9 cellular contexts compared by ENCODE assay signal in genomic region chr12:24948816-24949722, GRCh38. TPM values are rescaled to one million over a fixed set of nuclear protein-coding genes. Genes with fewer than 3 reads are reported as not detected.
A peak's percentile ranks its signal among the peaks of the same experiment; 100 is the strongest.
DNase-seq lines count a peak whose midpoint lies in the region; ATAC-seq, FAIRE-seq and TF ChIP-seq lines count a peak whose summit lies in the region.
"Had no signal": no experiment of that assay in that cellular context is flagged by ENCODE, and none has a peak within 500 bp of the region (broad histone marks: within the 10 kb centered on the region; RNA-seq: fewer than 3 reads in every experiment).

A gene with protein sequence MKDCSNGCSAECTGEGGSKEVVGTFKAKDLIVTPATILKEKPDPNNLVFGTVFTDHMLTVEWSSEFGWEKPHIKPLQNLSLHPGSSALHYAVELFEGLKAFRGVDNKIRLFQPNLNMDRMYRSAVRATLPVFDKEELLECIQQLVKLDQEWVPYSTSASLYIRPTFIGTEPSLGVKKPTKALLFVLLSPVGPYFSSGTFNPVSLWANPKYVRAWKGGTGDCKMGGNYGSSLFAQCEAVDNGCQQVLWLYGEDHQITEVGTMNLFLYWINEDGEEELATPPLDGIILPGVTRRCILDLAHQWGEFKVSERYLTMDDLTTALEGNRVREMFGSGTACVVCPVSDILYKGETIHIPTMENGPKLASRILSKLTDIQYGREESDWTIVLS (minus strand): TSS chr12:24949101. CDS start chr12:24948932, 169 bp downstream.

- H3K4me3 ChIP-seq in endothelial cell of umbilical vein (replicated peaks in 1 of 3; ENCODE audit: insufficient read depth in 1 of 3, low read depth in 1 of 3, low read length in 3 of 3): peak within 1 kb of the TSS; percentile 58 to 95 (median 78)
- H3K4me3 ChIP-seq in mesodermal cell (ENCODE audit: extremely low read depth, insufficient read depth, low read length, poor library complexity, severe bottlenecking): peak within 1 kb of the TSS; percentile 89

- H3K36me3 Mint-ChIP-seq in stimulated activated memory B cell treated with anti-CD40 and anti-IgM and Interleukin-4, amounts not matched to agents 10 μg/mL and 1 μg/mL and 100 μg/mL, for 72 hours: peaks cover 13% of the 10 kb centered on the region

- CTCF ChIA-PET in endothelial cell of umbilical vein (lab: Charles Lee): interaction anchor here (1.0 to 4.5 kb wide), 4 partner anchors 10 to 99 kb away, joined by 3 to 45 read pairs (median 4); no protein-coding TSS in a partner anchor

- no peaks in the 10 kb centered on the region for H3K27me3 ChIP-seq in endothelial cell of umbilical vein (ENCODE audit: control insufficient read depth in 2 of 2, insufficient read depth in 2 of 2, low read length in 2 of 2)

- peak within 1 kb of the TSS; percentile 99 for H3K4me2 ChIP-seq in endothelial cell of umbilical vein (ENCODE audit: insufficient read depth, low read length)

- dilution Hi-C loops in endothelial cell of umbilical vein (cut with MboI; ENCODE audit: extremely low pct_ligation_motif_present, low sequenced_read_pairs): no loop called here

- intact Hi-C loops in endothelial cell of umbilical vein (cut with micrococcal nuclease): loop anchor here (1.0 kb wide), 2 partner anchors 48 to 54 kb away; no protein-coding TSS in a partner anchor

- H3K36me3 ChIP-seq in endothelial cell of umbilical vein (ENCODE audit: control insufficient read depth in 2 of 2, extremely low read depth in 1 of 2, insufficient read depth in 2 of 2, low read length in 2 of 2): no peaks in the 10 kb centered on the region
- H3K36me3 ChIP-seq in mesodermal cell (ENCODE audit: control insufficient read depth, insufficient read depth, low read length): peaks cover 17% of the 10 kb centered on the region

- H4K20me1 ChIP-seq in endothelial cell of umbilical vein (replicated peaks; ENCODE audit: control insufficient read depth, extremely low read depth, insufficient read depth, low read length): no peaks in the 10 kb centered on the region

- H3K27me3 Mint-ChIP-seq in stimulated activated memory B cell treated with anti-CD40 and anti-IgM and Interleukin-4, amounts not matched to agents 10 μg/mL and 1 μg/mL and 100 μg/mL, for 72 hours: peaks cover 17% of the 10 kb centered on the region

- WGBS in mesodermal cell (ENCODE audit: insufficient coverage in 2 of 2), 2 experiments: 0 to 1% methylated on average over 34 to 40 of the region's 48 CpGs

- H2AFZ ChIP-seq in endothelial cell of umbilical vein (ENCODE audit: low read depth, low read length): peak within 1 kb of the TSS; percentile 75

- FAIRE-seq in endothelial cell of umbilical vein (lab: Jason Lieb, UNC): peak; percentile 54
- FAIRE-seq: colon had no signal

- TF ChIP-seq CTCF in endothelial cell of umbilical vein (IDR thresholded peaks at IDR 0.05; ENCODE audit: extremely low read depth in 1 of 2, insufficient read depth in 1 of 2, low read depth in 1 of 2, low read length in 2 of 2): peak; percentile 17 to 44

- no peaks in the 10 kb centered on the region for H3K9me3 Mint-ChIP-seq in stimulated activated memory B cell treated with anti-CD40 and anti-IgM and Interleukin-4, amounts not matched to agents 10 μg/mL and 1 μg/mL and 100 μg/mL, for 72 hours

- POLR2A ChIA-PET in endothelial cell of umbilical vein (lab: Charles Lee): no interaction called here

- H3K79me2 ChIP-seq in endothelial cell of umbilical vein (ENCODE audit: control insufficient read depth, insufficient read depth, low read length): peaks cover 43% of the 10 kb centered on the region

- BruUV-seq in endothelial cell of umbilical vein (replicated peaks; lab: Mats Ljungman, UMichigan): no TSS peak

- DNase-seq in DMS 273 treated with DMSO at 0.1 percent for 48 hours (lab: John Stamatoyannopoulos, UW) (peak; percentile 58), LHCN-M2 (ENCODE audit: low read depth) (peak; percentile 76), endothelial cell of umbilical vein (ENCODE audit: low read depth, low spot score) (peak; percentile 88)
- peak; percentile 13 to 16 for DNase-seq in activated CD4-positive, alpha-beta T cell treated with anti-CD3 and anti-CD28 coated beads, Interleukin-2, amount 50 U/mL, for 24 hours (ENCODE audit: low read depth in 1 of 2, low spot score in 1 of 2)

- peak within 1 kb of the TSS; percentile 90 for H3K27ac Mint-ChIP-seq in stimulated activated memory B cell treated with anti-CD40 and anti-IgM and Interleukin-4, amounts not matched to agents 10 μg/mL and 1 μg/mL and 100 μg/mL, for 72 hours

- H3K4me1 ChIP-seq in endothelial cell of umbilical vein (ENCODE audit: control insufficient read depth, extremely low read depth, insufficient read depth, low read length) (peaks cover 36% of the 10 kb centered on the region), mesodermal cell (ENCODE audit: control insufficient read depth, insufficient read depth, low read length, poor library complexity, severe bottlenecking) (peaks cover 16% of the 10 kb centered on the region)

- ATAC-seq in GM21576 (IDR thresholded peaks at IDR 0.05; ENCODE audit: unreplicated experiment) (peak; percentile 40), GM18517 (IDR thresholded peaks at IDR 0.05; ENCODE audit: unreplicated experiment) (no peak)
- peak; percentile 80 for ATAC-seq in stimulated activated memory B cell treated with anti-CD40 and anti-IgM and Interleukin-4, amounts not matched to agents 10 μg/mL and 1 μg/mL and 100 μg/mL, for 72 hours

- peak within 1 kb of the TSS; percentile 97 for H3K9ac ChIP-seq in endothelial cell of umbilical vein (replicated peaks; ENCODE audit: extremely low read depth, insufficient read depth, low read length)

- H3K27ac ChIP-seq in endothelial cell of umbilical vein (ENCODE audit: insufficient read depth, low read depth, low read length) (peak within 1 kb of the TSS; percentile 96), mesodermal cell (ENCODE audit: low read depth, low read length, severe bottlenecking) (peak within 1 kb of the TSS; percentile 95)

- H3K9me3 ChIP-seq in endothelial cell of umbilical vein (replicated peaks; ENCODE audit: control insufficient read depth, insufficient read depth, low read length) (no peaks in the 10 kb centered on the region), mesodermal cell (ENCODE audit: control insufficient read depth, low read length) (no peaks in the 10 kb centered on the region)

- TF ChIP-seq POLR2A in endothelial cell of umbilical vein (IDR thresholded peaks at IDR 0.05; ENCODE audit: low read depth, low read length): peak; percentile 61

- H3K9me1 ChIP-seq in endothelial cell of umbilical vein (replicated peaks; ENCODE audit: control insufficient read depth, extremely low read depth, insufficient read depth, low read length): no peaks in the 10 kb centered on the region

- H3K4me3 Mint-ChIP-seq in stimulated activated memory B cell treated with anti-CD40 and anti-IgM and Interleukin-4, amounts not matched to agents 10 μg/mL and 1 μg/mL and 100 μg/mL, for 72 hours: peak within 1 kb of the TSS; percentile 88

- peaks cover 68% of the 10 kb centered on the region for H3K4me1 Mint-ChIP-seq in stimulated activated memory B cell treated with anti-CD40 and anti-IgM and Interleukin-4, amounts not matched to agents 10 μg/mL and 1 μg/mL and 100 μg/mL, for 72 hours

TF ChIP-seq in endothelial cell of umbilical vein, 7 proteins besides CTCF, POLR2A, EP300 and RAD21:
- TF ChIP-seq EZH2 (IDR thresholded peaks at IDR 0.05; ENCODE audit: borderline replicate concordance, low read depth, low read length, severe bottlenecking): no peak
- peak; percentile 37 for TF ChIP-seq JUN (IDR thresholded peaks at IDR 0.05; ENCODE audit: borderline replicate concordance, insufficient read depth, insufficient read length, low read depth)
- TF ChIP-seq POLR2AphosphoS5 (IDR thresholded peaks at IDR 0.05; ENCODE audit: insufficient read depth, low read depth, low read length): peak; percentile 79
- TF ChIP-seq FOS (IDR thresholded peaks at IDR 0.05; ENCODE audit: borderline replicate concordance, insufficient read depth, low read length): no peak
- peak; percentile 99 for TF ChIP-seq MYC (IDR thresholded peaks at IDR 0.05; ENCODE audit: low read depth, low read length)
- TF ChIP-seq GATA2 (IDR thresholded peaks at IDR 0.05; ENCODE audit: insufficient read depth, insufficient read length, low read depth, low read length): no peak
- TF ChIP-seq MAX (IDR thresholded peaks at IDR 0.05; ENCODE audit: insufficient read depth, insufficient read length): peak; percentile 89

RNA-seq across cellular contexts. Expression of the gene that starts here (rescaled TPM):
- total RNA-seq in LHCN-M2 (2014; rRNA removed) (35.8 and 47.6 TPM in 2 replicates), endothelial cell of umbilical vein (267 and 296 TPM in 2 replicates)
- polyA plus RNA-seq in LHCN-M2 (2012): 18.3 TPM
- polyA plus RNA-seq in endothelial cell of umbilical vein: 13.5 and 21.6 TPM in 2 replicates
- 24.8 and 26.2 TPM in 2 replicates for polyA plus RNA-seq in endothelial cell of umbilical vein (2011; cell fraction: cytosol; rRNA removed)
- polyA plus RNA-seq in endothelial cell of umbilical vein (2011; cell fraction: nucleus; rRNA removed): 32.4 and 41.5 TPM in 2 replicates
- polyA plus RNA-seq in endothelial cell of umbilical vein (2012): 88.2 and 130 TPM in 2 replicates
- 112 and 113 TPM in 2 replicates for polyA minus RNA-seq in endothelial cell of umbilical vein
- polyA minus RNA-seq in endothelial cell of umbilical vein (2011; cell fraction: cytosol; rRNA and poly(A)+ RNA removed): not detected
- 87.1 and 122 TPM in 2 replicates for polyA minus RNA-seq in endothelial cell of umbilical vein (2011; cell fraction: nucleus; rRNA and poly(A)+ RNA removed)
- polyA plus RNA-seq in mesodermal cell (2013, experiment 1 of 2): 106 TPM
- 101 TPM for polyA plus RNA-seq in mesodermal cell (2013, experiment 2 of 2)

Comparison
In these comparisons a context has a peak if more than half of its experiments do, and no peak if none do; other contexts are left out.
1. DNase-seq: peak in every context shown above with its lines; median percentile 88 in endothelial cell of umbilical vein; 76 in LHCN-M2; 58 in DMS 273 treated with DMSO at 0.1 percent for 48 hours; 14 in activated CD4-positive, alpha-beta T cell treated with anti-CD3 and anti-CD28 coated beads, Interleukin-2, amount 50 U/mL, for 24 hours.